10 cellular contexts compared by ENCODE assay signal in genomic region chr5:139664273-139664693, GRCh38. TPM values are rescaled to one million over a fixed set of nuclear protein-coding genes. Genes with fewer than 3 reads are reported as not detected.
DNase-seq lines count a peak whose midpoint lies in the region; FAIRE-seq and TF ChIP-seq lines count a peak whose summit lies in the region.
"Had no signal": no experiment of that assay in that cellular context is flagged by ENCODE, and none has a peak within 500 bp of the region (broad histone marks: within the 10 kb centered on the region; RNA-seq: fewer than 3 reads in every experiment).

No MANE protein-coding gene starts in this region.

- no peak overlapping the region for H4K5ac ChIP-seq in H9 (ENCODE audit: insufficient read length, low read depth, low read length)

- no peak for TF ChIP-seq CTCF in H9 (conservative IDR thresholded peaks at IDR 0.05)

- peaks cover 3 to 69% of the 10 kb centered on the region in 2 experiments for H3K36me3 ChIP-seq in mesenchymal stem cell (ENCODE audit: control insufficient read depth in 1 of 2, insufficient read depth in 2 of 2, low read depth in 1 of 2, low read length in 2 of 2)

- H3K79me1 ChIP-seq in H9 (ENCODE audit: insufficient read depth, low read depth, low read length, poor library complexity, severe bottlenecking) (peaks cover 8% of the 10 kb centered on the region), mesenchymal stem cell (replicated peaks; ENCODE audit: low read length, poor library complexity, severe bottlenecking) (no peaks in the 10 kb centered on the region)

- H3K18ac ChIP-seq in H9 (ENCODE audit: insufficient read length, low read depth, low read length): no peak overlapping the region
- H3K18ac ChIP-seq in mesenchymal stem cell (ENCODE audit: low read depth in 1 of 2, low read length in 2 of 2): no peak overlapping the region

- DNase-seq in GM12892 (ENCODE audit: insufficient read length) (peak; percentile 78), H9 (no peak), NOMO-1 treated with dmso at 0.1 percent for 144 hours (lab: John Stamatoyannopoulos, UW; ENCODE audit: unreplicated experiment) (peak; percentile 83), mesenchymal stem cell (no peak), NCI-H187 (lab: John Stamatoyannopoulos, UW) (no peak), NCI-H774 (lab: John Stamatoyannopoulos, UW) (no peak), NCI-H510A (lab: John Stamatoyannopoulos, UW) (no peak)
- DNase-seq in stimulated activated CD4-positive, alpha-beta T cell treated with anti-CD3 and anti-CD28 coated beads, Interleukin-4, amount 100 ng/mL, for 4 hours: no peak

- no peak overlapping the region for H3K27ac ChIP-seq in H9 (ENCODE audit: insufficient read length, low read depth, low read length)
- peak overlapping the region; percentile 34 for H3K27ac ChIP-seq in mesenchymal stem cell (ENCODE audit: low read length, poor library complexity, severe bottlenecking)
- H3K27ac ChIP-seq: SK-N-MC had no signal

- H3K36me3 Mint-ChIP-seq in H9 (ENCODE audit: insufficient read depth in 1 of 3, low read depth in 3 of 3): peaks cover 0 to 14% (median 0%) of the 10 kb centered on the region in 3 experiments; a peak in 3 of 7 replicates

- peak overlapping the region in 2 of 3 experiments; percentile 40 to 75; a peak in 2 of 7 replicates for H3K27ac Mint-ChIP-seq in H9

- H2BK120ac ChIP-seq in H9 (ENCODE audit: low read depth, low read length, poor library complexity, severe bottlenecking): no peak overlapping the region
- H2BK120ac ChIP-seq in mesenchymal stem cell (ENCODE audit: low read depth, low read length): no peak overlapping the region

- H3K14ac ChIP-seq in H9 (ENCODE audit: insufficient read depth, low read length): no peak overlapping the region; the same call in 1 of the 2 replicates
- H3K14ac ChIP-seq in mesenchymal stem cell (ENCODE audit: low read length in 2 of 2): no peak overlapping the region

- no peak overlapping the region for H2BK20ac ChIP-seq in H9 (ENCODE audit: low read depth, low read length, poor library complexity, severe bottlenecking)

- H4K8ac ChIP-seq in H9 (replicated peaks; ENCODE audit: insufficient read length, low read depth, low read length): no peak overlapping the region
- no peak overlapping the region for H4K8ac ChIP-seq in mesenchymal stem cell (ENCODE audit: low read length)

- H2AK5ac ChIP-seq in H9 (ENCODE audit: insufficient read length, low read length) (no peak overlapping the region), mesenchymal stem cell (ENCODE audit: low read length, severe bottlenecking) (no peak overlapping the region)

- H3K4me2 ChIP-seq in H9 (ENCODE audit: insufficient read depth, insufficient read length, low read length): no peak overlapping the region
- no peak overlapping the region for H3K4me2 ChIP-seq in mesenchymal stem cell (ENCODE audit: low read length, poor library complexity, severe bottlenecking)

- peak; percentile 90 for FAIRE-seq in GM12892 (lab: Jason Lieb, UNC)

- H3K79me2 ChIP-seq in H9 (ENCODE audit: insufficient read depth, low read length): peaks cover 46% of the 10 kb centered on the region; the same call in 1 of the 2 replicates

- no peak overlapping the region for H3K56ac ChIP-seq in H9 (ENCODE audit: insufficient read length, low read depth, low read length)

- H3K4ac ChIP-seq in H9 (ENCODE audit: low read depth, low read length): no peak overlapping the region
- no peak overlapping the region for H3K4ac ChIP-seq in mesenchymal stem cell (ENCODE audit: low read depth in 1 of 2, low read length in 2 of 2)

- no CpG with 5 or more reads among the region's 9 CpGs for WGBS in H9 (ENCODE audit: extremely low coverage, insufficient read length, low lambda C conversion rate)
- 92% methylated on average over 9 of the region's 9 CpGs for WGBS in mesenchymal stem cell

- H3K9me3 ChIP-seq in H9 (ENCODE audit: control insufficient read depth, low read depth, low read length): no peaks in the 10 kb centered on the region
- H3K9me3 ChIP-seq in mesenchymal stem cell (ENCODE audit: control insufficient read depth, low read length): no peaks in the 10 kb centered on the region

- peaks cover 42 to 49% of the 10 kb centered on the region in 2 experiments for H3K4me1 Mint-ChIP-seq in H9

- no peak overlapping the region for H2BK5ac ChIP-seq in H9 (ENCODE audit: insufficient read length, low read length)
- no peak overlapping the region for H2BK5ac ChIP-seq in mesenchymal stem cell (ENCODE audit: low read depth, low read length, poor library complexity, severe bottlenecking)

- H3K4me3 ChIP-seq in mesenchymal stem cell (ENCODE audit: insufficient read depth in 1 of 2, low read depth in 1 of 2, low read length in 2 of 2): no peak overlapping the region
- H3K4me3 ChIP-seq: SK-N-MC, skin epidermis had no signal

- H3K9ac ChIP-seq in H9 (ENCODE audit: extremely low read depth, insufficient read length, low read length): no peak overlapping the region
- H3K9ac ChIP-seq in mesenchymal stem cell (ENCODE audit: low read length): no peak overlapping the region

- H3K9me3 Mint-ChIP-seq in H9: no peaks in the 10 kb centered on the region

- H4K91ac ChIP-seq in H9 (ENCODE audit: insufficient read length, low read depth, low read length) (no peak overlapping the region), mesenchymal stem cell (ENCODE audit: low read length) (no peak overlapping the region)

- H2BK15ac ChIP-seq in H9 (ENCODE audit: low read depth, low read length) (no peak overlapping the region), mesenchymal stem cell (ENCODE audit: low read depth, poor library complexity, severe bottlenecking) (no peak overlapping the region)

- H3K4me3 Mint-ChIP-seq in H9: no peak overlapping the region

- H2AFZ ChIP-seq in H9 (ENCODE audit: low read length): no peak overlapping the region
- H2AFZ ChIP-seq in mesenchymal stem cell (ENCODE audit: low read depth, low read length): no peak overlapping the region

- H3K27me3 ChIP-seq in H9 (ENCODE audit: insufficient read depth, low read length) (no peaks in the 10 kb centered on the region), mesenchymal stem cell (ENCODE audit: control insufficient read depth in 1 of 2, insufficient read depth in 1 of 2, low read length in 2 of 2) (no peaks in the 10 kb centered on the region)

- H3K4me1 ChIP-seq in H9 (ENCODE audit: insufficient read depth, low read length) (peaks cover 15% of the 10 kb centered on the region; the same call in 1 of the 2 replicates), mesenchymal stem cell (ENCODE audit: control insufficient read depth, insufficient read depth, low read depth, low read length) (peaks cover 92% of the 10 kb centered on the region)

- H4K20me1 ChIP-seq in H9 (ENCODE audit: control insufficient read depth, insufficient read depth, insufficient read length): no peaks in the 10 kb centered on the region

- no peak for TF ChIP-seq POLR2A in GM12892 (IDR thresholded peaks at IDR 0.05; ENCODE audit: low read depth, low read length)

- H3K23me2 ChIP-seq in H9 (ENCODE audit: insufficient read length, low read depth, low read length, poor library complexity, severe bottlenecking): peaks cover 4% of the 10 kb centered on the region

- H3K23ac ChIP-seq in H9 (ENCODE audit: insufficient read length, low read depth, low read length) (no peak overlapping the region), mesenchymal stem cell (ENCODE audit: low read length in 2 of 2) (no peak overlapping the region)

- H2BK12ac ChIP-seq in H9 (ENCODE audit: insufficient read length, low read depth, low read length) (no peak overlapping the region), mesenchymal stem cell (ENCODE audit: low read length in 2 of 2) (no peak overlapping the region)

- no peak overlapping the region for H3T11ph ChIP-seq in H9 (ENCODE audit: low read length)

- no peaks in the 10 kb centered on the region for H3K27me3 Mint-ChIP-seq in H9 (ENCODE audit: low read depth)

RNA-seq across cellular contexts. Expression of gene CXXC5, which starts 16.1 kb away (rescaled TPM):
- 22.4 TPM for polyA plus RNA-seq in GM12892 (2012; ENCODE audit: missing spikeins)
- total RNA-seq in H9 (2021): 105 and 107 TPM in 2 replicates
- polyA plus RNA-seq in mesenchymal stem cell (2013, experiment 1 of 2): 75.1 TPM
- 76.7 TPM for polyA plus RNA-seq in mesenchymal stem cell (2013, experiment 2 of 2)

Comparison
In these comparisons a context has a peak if more than half of its experiments do, and no peak if none do; other contexts are left out.
1. DNase-seq: peak in GM12892 (single experiment) and NOMO-1 treated with dmso at 0.1 percent for 144 hours (single experiment); none in H9 (single experiment), mesenchymal stem cell (single experiment), NCI-H187 (0 of 2), NCI-H774 (single experiment), stimulated activated CD4-positive, alpha-beta T cell treated with anti-CD3 and anti-CD28 coated beads, Interleukin-4, amount 100 ng/mL, for 4 hours (0 of 2) and NCI-H510A (single experiment).